In the genomic region with DNA sequence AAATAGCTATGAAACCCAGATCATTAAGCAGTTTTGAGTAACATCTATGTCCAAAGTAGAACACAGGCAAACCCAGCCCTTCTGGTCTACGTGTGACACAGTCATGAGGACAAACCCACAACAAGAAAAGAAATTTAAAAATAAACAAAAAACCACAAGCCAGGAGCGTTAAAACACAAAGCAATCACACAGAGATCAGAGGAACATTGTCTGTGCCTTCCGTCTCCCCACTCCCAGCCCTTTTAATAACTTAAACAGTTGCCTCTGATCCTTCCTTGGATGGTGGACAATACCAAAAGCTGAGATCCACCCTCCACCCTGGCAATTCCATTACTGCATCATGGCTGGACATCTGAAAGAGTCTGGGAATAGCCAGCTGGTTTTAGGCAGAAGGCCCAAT, we compare ENCODE assay signal across 18 cellular contexts. TPM values are rescaled to one million over a fixed set of nuclear protein-coding genes. Genes with fewer than 3 reads are reported as not detected.
DNase-seq lines count a peak whose midpoint lies in the region; ATAC-seq and TF ChIP-seq lines count a peak whose summit lies in the region.
"Had no signal": no experiment of that assay in that cellular context is flagged by ENCODE, and none has a peak within 500 bp of the region (broad histone marks: within the 10 kb centered on the region; RNA-seq: fewer than 3 reads in every experiment).

No MANE protein-coding gene starts in this region.

- no peaks in the 10 kb centered on the region for H3K9me3 Mint-ChIP-seq in effector memory CD8-positive, alpha-beta T cell
- H3K9me3 Mint-ChIP-seq: CD8-positive, alpha-beta T cell; H9 had no signal

- H3K27ac ChIP-seq in right atrium auricular region (no peak overlapping the region), mesenchymal stem cell (ENCODE audit: low read length, poor library complexity, severe bottlenecking) (no peak overlapping the region), subcutaneous abdominal adipose tissue (ENCODE audit: low read depth, low read length) (peak overlapping the region; percentile 79), colonic mucosa (no peak overlapping the region)

- no peak overlapping the region for H2AFZ ChIP-seq in mesenchymal stem cell (ENCODE audit: low read depth, low read length)

- ATAC-seq in Right ventricle myocardium superior (ENCODE audit: poor library complexity), result peak; percentile 30
- peak; percentile 86 for ATAC-seq in effector memory CD8-positive, alpha-beta T cell (replicated peaks)
- ATAC-seq: CD8-positive, alpha-beta T cell had no signal

- no peak overlapping the region for H2BK5ac ChIP-seq in mesenchymal stem cell (ENCODE audit: low read depth, low read length, poor library complexity, severe bottlenecking)

- no peak for TF ChIP-seq POLR2A in erythroblast (IDR thresholded peaks at IDR 0.05; ENCODE audit: low read length)

- peak overlapping the region in 1 of 2 donors; percentile 17 for H3K4me3 Mint-ChIP-seq in effector memory CD8-positive, alpha-beta T cell
- H3K4me3 Mint-ChIP-seq: CD8-positive, alpha-beta T cell; H9 had no signal

- H3K18ac ChIP-seq in mesenchymal stem cell (ENCODE audit: low read depth in 1 of 2, low read length in 2 of 2), result no peak overlapping the region

- no peak for DNase-seq in Right ventricle myocardium superior
- DNase-seq in right atrium auricular region (ENCODE audit: low spot score), result no peak
- DNase-seq in effector memory CD8-positive, alpha-beta T cell, result no peak
- peak; percentile 42 for DNase-seq in mesenchymal stem cell
- DNase-seq in AG20443 (ENCODE audit: low spot score), result no peak
- no peak for DNase-seq in erythroblast (lab: John Stamatoyannopoulos, UW)
- DNase-seq in colonic mucosa, result no peak
- DNase-seq: Calu3; CD8-positive, alpha-beta T cell; GF-D8; H9; NCI-H1105 treated with DMSO at 0.1 percent for 48 hours; NCI-H1694; NCI-H2081 treated with DMSO at 0.1 percent for 48 hours; NCI-H510A treated with DMSO at 0.1 percent for 48 hours; NCI-H774; SHP77 treated with DMSO at 0.1 percent for 48 hours had no signal

- H2BK120ac ChIP-seq in mesenchymal stem cell (ENCODE audit: low read depth, low read length), result no peak overlapping the region

- H3K27ac Mint-ChIP-seq in effector memory CD8-positive, alpha-beta T cell, result no peak overlapping the region
- H3K27ac Mint-ChIP-seq: CD8-positive, alpha-beta T cell; H9 had no signal

- H3K4me2 ChIP-seq in mesenchymal stem cell (ENCODE audit: low read length, poor library complexity, severe bottlenecking), result no peak overlapping the region

- H3K79me1 ChIP-seq in mesenchymal stem cell (replicated peaks; ENCODE audit: low read length, poor library complexity, severe bottlenecking), result no peaks in the 10 kb centered on the region

- intact Hi-C loops in Right ventricle myocardium superior (cut with DNase I), result no loop called here
- intact Hi-C loops in colonic mucosa (cut with DNase I), result no loop called here

- no peak overlapping the region for H2AK5ac ChIP-seq in mesenchymal stem cell (ENCODE audit: low read length, severe bottlenecking)

- H4K91ac ChIP-seq in mesenchymal stem cell (ENCODE audit: low read length), result no peak overlapping the region

- no peaks in the 10 kb centered on the region for H3K36me3 Mint-ChIP-seq in effector memory CD8-positive, alpha-beta T cell (ENCODE audit: insufficient read depth)
- H3K36me3 Mint-ChIP-seq: CD8-positive, alpha-beta T cell had no signal

- H3K4me1 Mint-ChIP-seq in effector memory CD8-positive, alpha-beta T cell (ENCODE audit: low read depth in 2 of 2), result peaks cover 4 to 11% of the 10 kb centered on the region in 2 donors
- H3K4me1 Mint-ChIP-seq: H9 had no signal

- H2BK12ac ChIP-seq in mesenchymal stem cell (ENCODE audit: low read length in 2 of 2), result no peak overlapping the region

- no peak overlapping the region for H3K23ac ChIP-seq in mesenchymal stem cell (ENCODE audit: low read length in 2 of 2)

- WGBS in mesenchymal stem cell, result 77% methylated on average over 3 of the region's 3 CpGs

- H3K14ac ChIP-seq in mesenchymal stem cell (ENCODE audit: low read length in 2 of 2), result no peak overlapping the region

- H2BK15ac ChIP-seq in mesenchymal stem cell (ENCODE audit: low read depth, poor library complexity, severe bottlenecking), result no peak overlapping the region

- H3K4ac ChIP-seq in mesenchymal stem cell (ENCODE audit: low read depth in 1 of 2, low read length in 2 of 2), result no peak overlapping the region

- H3K4me3 ChIP-seq in right atrium auricular region (no peak overlapping the region), mesenchymal stem cell (ENCODE audit: insufficient read depth in 1 of 2, low read depth in 1 of 2, low read length in 2 of 2) (no peak overlapping the region), subcutaneous abdominal adipose tissue (ENCODE audit: low read depth in 1 of 5, low read length in 5 of 5) (no peak overlapping the region), colonic mucosa (no peak overlapping the region)

- H3K4me1 ChIP-seq in right atrium auricular region (peaks cover 0 to 26% of the 10 kb centered on the region in 2 donors), mesenchymal stem cell (ENCODE audit: control insufficient read depth, insufficient read depth, low read depth, low read length) (no peaks in the 10 kb centered on the region), subcutaneous abdominal adipose tissue (ENCODE audit: control insufficient read depth in 5 of 5, insufficient read depth in 5 of 5, low read length in 5 of 5) (peaks cover 0 to 37% (median 32%) of the 10 kb centered on the region in 5 donors), colonic mucosa (no peaks in the 10 kb centered on the region)

- H3K9me3 ChIP-seq in right atrium auricular region (no peaks in the 10 kb centered on the region), mesenchymal stem cell (ENCODE audit: control insufficient read depth, low read length) (no peaks in the 10 kb centered on the region), subcutaneous abdominal adipose tissue (ENCODE audit: control insufficient read depth in 5 of 5, low read length in 5 of 5) (no peaks in the 10 kb centered on the region), colonic mucosa (no peaks in the 10 kb centered on the region)

- H3K27me3 Mint-ChIP-seq in effector memory CD8-positive, alpha-beta T cell, result peaks cover 12 to 14% of the 10 kb centered on the region in 2 donors

- H3K36me3 ChIP-seq in right atrium auricular region (no peaks in the 10 kb centered on the region), mesenchymal stem cell (ENCODE audit: control insufficient read depth in 1 of 2, insufficient read depth in 2 of 2, low read depth in 1 of 2, low read length in 2 of 2) (no peaks in the 10 kb centered on the region), subcutaneous abdominal adipose tissue (ENCODE audit: control insufficient read depth in 5 of 5, insufficient read depth in 5 of 5, low read length in 5 of 5) (no peaks in the 10 kb centered on the region), colonic mucosa (no peaks in the 10 kb centered on the region)

- TF ChIP-seq CTCF in right atrium auricular region (IDR thresholded peaks at IDR 0.05) (no peak), colonic mucosa (IDR thresholded peaks at IDR 0.05) (no peak)

- no peak overlapping the region for H4K8ac ChIP-seq in mesenchymal stem cell (ENCODE audit: low read length)

- H3K27me3 ChIP-seq in right atrium auricular region (no peaks in the 10 kb centered on the region), mesenchymal stem cell (ENCODE audit: control insufficient read depth in 1 of 2, insufficient read depth in 1 of 2, low read length in 2 of 2) (no peaks in the 10 kb centered on the region), subcutaneous abdominal adipose tissue (ENCODE audit: control insufficient read depth in 5 of 5, insufficient read depth in 4 of 5, low read length in 5 of 5) (no peaks in the 10 kb centered on the region), colonic mucosa (no peaks in the 10 kb centered on the region)

- H3K9ac ChIP-seq in mesenchymal stem cell (ENCODE audit: low read length), result no peak overlapping the region
- no peak overlapping the region for H3K9ac ChIP-seq in subcutaneous abdominal adipose tissue (ENCODE audit: low read length in 5 of 5)
- no peak overlapping the region for H3K9ac ChIP-seq in colonic mucosa (ENCODE audit: low read depth in 2 of 2, low read length in 2 of 2)

RNA-seq across cellular contexts. Expression of a gene that starts 15.6 kb away (rescaled TPM):
- 71.1 TPM for total RNA-seq in Right ventricle myocardium superior
- total RNA-seq in right atrium auricular region, result 10 to 100 TPM; 37.2 to 47.1 TPM
- 51.1 TPM for polyA plus RNA-seq in mesenchymal stem cell (2013, experiment 1 of 2)
- polyA plus RNA-seq in mesenchymal stem cell (2013, experiment 2 of 2), result 47.5 TPM
- total RNA-seq in colonic mucosa, result 10 to 100 TPM; 15.8 to 35.1 TPM
- total RNA-seq: CD8-positive, alpha-beta T cell had no signal
